In the genomic region with DNA sequence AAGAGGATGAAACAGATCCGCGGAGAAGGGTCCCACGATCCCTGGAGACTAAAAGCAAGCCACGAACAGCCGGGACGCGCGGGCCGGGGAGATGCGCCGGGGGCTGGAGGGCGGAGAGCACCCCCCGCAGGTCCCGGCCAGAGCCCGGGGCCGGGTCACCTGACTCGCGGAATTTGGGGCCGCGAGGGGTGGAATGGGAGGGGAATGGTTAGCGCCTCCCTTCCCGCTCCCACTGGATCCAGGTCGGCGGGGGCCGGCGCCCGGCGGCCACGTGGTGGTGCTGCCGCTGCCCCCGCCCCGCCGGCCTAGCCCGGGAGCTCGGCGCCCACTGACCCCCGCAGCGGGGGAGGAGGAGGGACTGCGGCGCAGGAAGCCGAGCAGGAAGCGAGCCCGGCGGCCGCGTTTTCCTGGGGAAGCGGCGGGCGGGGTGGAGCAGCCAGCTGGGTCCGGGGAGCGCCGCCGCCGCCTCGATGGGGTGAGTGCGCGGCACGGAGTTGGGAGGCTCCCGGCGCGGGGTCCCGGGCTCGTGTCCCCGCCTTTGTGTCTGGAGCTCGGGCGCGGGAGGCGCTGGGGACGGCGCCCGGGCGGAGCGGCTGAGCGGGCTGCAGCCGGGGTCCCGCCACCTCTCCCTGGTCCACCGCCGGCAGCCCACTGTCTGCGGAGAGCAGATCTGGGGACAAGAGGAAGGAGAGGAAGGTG, we compare ENCODE assay signal across 9 cellular contexts. TPM values are rescaled to one million over a fixed set of nuclear protein-coding genes. Genes with fewer than 3 reads are reported as not detected.
DNase-seq lines count a peak whose midpoint lies in the region; ATAC-seq, FAIRE-seq and TF ChIP-seq lines count a peak whose summit lies in the region.
"Had no signal": no experiment of that assay in that cellular context is flagged by ENCODE, and none has a peak within 500 bp of the region (broad histone marks: within the 10 kb centered on the region; RNA-seq: fewer than 3 reads in every experiment).

RAI14 (plus strand) TSS at position 328 of the 699 bp plus-strand sequence. CDS start 30,592 bp downstream, outside the sequence.

- no peaks in the 10 kb centered on the region for H3K9me3 ChIP-seq in effector memory CD4-positive, alpha-beta T cell (ENCODE audit: control insufficient read depth, low read length)
- H3K9me3 ChIP-seq in HepG2 (ENCODE audit: low read length) = no peaks in the 10 kb centered on the region

- H4K20me1 ChIP-seq in HepG2 (ENCODE audit: insufficient read depth, low read length) = no peaks in the 10 kb centered on the region

- CTCF ChIA-PET in HepG2 (lab: Yijun Ruan, JAX; ENCODE audit: low intra/inter-chr PET ratio, low total read pairs) = no interaction called here

- peak within 1 kb of the TSS; percentile 53 for H3K27ac ChIP-seq in effector memory CD4-positive, alpha-beta T cell (ENCODE audit: insufficient read depth, low read length, poor library complexity, severe bottlenecking)
- peak within 1 kb of the TSS; percentile 44 for H3K27ac ChIP-seq in HepG2 (ENCODE audit: extremely low read length, insufficient read depth, low read length)

- no peak for TF ChIP-seq EP300 in HepG2 (IDR thresholded peaks at IDR 0.05; ENCODE audit: low read depth in 2 of 2, low read length in 2 of 2)
- TF ChIP-seq EP300 in HepG2 (CRISPR knock-in tag; IDR thresholded peaks at IDR 0.05; ENCODE audit: borderline replicate concordance) = no peak

- 0% methylated on average over 9 of the region's 79 CpGs for WGBS in HepG2 (ENCODE audit: low lambda C conversion rate)

- H3K79me2 ChIP-seq in HepG2 (ENCODE audit: insufficient read depth, low read length) = peaks cover 9% of the 10 kb centered on the region

- BruUV-seq in HepG2 (replicated peaks; lab: Mats Ljungman, UMichigan) = no TSS peak

- peak; percentile 45; the same call in 1 of the 2 replicates for TF ChIP-seq CTCF in HepG2 (CRISPR knock-in tag; IDR thresholded peaks at IDR 0.05)

- TF ChIP-seq POLR2A in HepG2 (IDR thresholded peaks at IDR 0.05; ENCODE audit: insufficient read depth in 1 of 2, low read depth in 2 of 2, low read length in 2 of 2) = peak in 1 of 2 experiments; percentile 37; a peak in 1 of 4 replicates

- peak; percentile 74 for TF ChIP-seq RAD21 in HepG2 (CRISPR knock-in tag; IDR thresholded peaks at IDR 0.05)

- peak; percentile 85 for ATAC-seq in HepG2

- in situ Hi-C loops in HepG2 (cut with HindIII; ENCODE audit: extremely low pct_ligation_motif_present, low pct_unique_long_range_greater_than_20kb) = loop anchor here (10.0 kb wide), 1 partner anchor 171 kb away; no protein-coding TSS in a partner anchor

- peak within 1 kb of the TSS; percentile 83 for H2AFZ ChIP-seq in HepG2 (ENCODE audit: low read length)

- H3K27me3 ChIP-seq in effector memory CD4-positive, alpha-beta T cell (replicated peaks; ENCODE audit: control insufficient read depth, insufficient read depth, low read length, poor library complexity, severe bottlenecking) = peaks cover 5% of the 10 kb centered on the region
- peaks cover 1 to 4% of the 10 kb centered on the region in 2 experiments; a peak in 3 of 5 replicates for H3K27me3 ChIP-seq in HepG2 (ENCODE audit: control insufficient read depth in 1 of 2, insufficient read depth in 2 of 2, low read length in 2 of 2)

- peak within 1 kb of the TSS; percentile 72 for H3K9ac ChIP-seq in HepG2 (ENCODE audit: insufficient read depth, low read depth, low read length)

- intact Hi-C loops in HepG2 (cut with micrococcal nuclease; ENCODE audit: unreplicated experiment) = loop anchor here (1.0 to 5.0 kb wide), 4 partner anchors 101 to 261 kb away; partner anchors contain the start of genes BRIX1, RAD1 and TTC23L

- peak within 1 kb of the TSS; percentile 96 for H3K4me2 ChIP-seq in HepG2 (ENCODE audit: low read depth, low read length)

- peaks cover 15% of the 10 kb centered on the region for H3K4me1 ChIP-seq in effector memory CD4-positive, alpha-beta T cell (ENCODE audit: control insufficient read depth, insufficient read depth, low read length, poor library complexity, severe bottlenecking)
- peaks cover 25% of the 10 kb centered on the region for H3K4me1 ChIP-seq in HepG2 (ENCODE audit: insufficient read depth, low read length)

- H3K4me3 ChIP-seq in GM08714 (ENCODE audit: low read length) (peak within 1 kb of the TSS; percentile 68), HepG2 (replicated peaks in 1 of 3; ENCODE audit: insufficient read depth in 1 of 3, low read depth in 2 of 3, low read length in 3 of 3) (peak within 1 kb of the TSS; percentile 85 to 88 (median 87))
- peak within 1 kb of the TSS; percentile 86 for H3K4me3 ChIP-seq in effector memory CD4-positive, alpha-beta T cell (ENCODE audit: insufficient read depth, low read depth, low read length, poor library complexity, severe bottlenecking)

- POLR2A ChIA-PET in HepG2 (lab: Yijun Ruan, JAX) = interaction anchor here (0.6 to 2.6 kb wide), 7 partner anchors 9 to 259 kb away, joined by 3 to 9 read pairs (median 4); partner anchors contain the start of genes BRIX1, RAD1 and TTC23L

- DNase-seq in M059J (ENCODE audit: low read depth) (peak; percentile 89), HepG2 (ENCODE audit: low spot score) (peak; percentile 41), COLO829 (ENCODE audit: low spot score) (no peak), NCI-H345 (lab: John Stamatoyannopoulos, UW) (no peak)
- DNase-seq in activated CD4-positive, alpha-beta T cell treated with anti-CD3 and anti-CD28 coated beads for 48 hours = peak; percentile 34
- DNase-seq in effector memory CD4-positive, alpha-beta T cell = peak; percentile 6 to 14 (median 12)
- DNase-seq in stimulated activated CD4-positive, alpha-beta T cell treated with anti-CD3 and anti-CD28 coated beads, Interleukin-4, amount 100 ng/mL, for 1 hour = peak; percentile 24

- no peak for FAIRE-seq in HepG2 (lab: Jason Lieb, UNC)
- FAIRE-seq: colon had no signal

- no peaks in the 10 kb centered on the region for H3K36me3 ChIP-seq in effector memory CD4-positive, alpha-beta T cell (ENCODE audit: control insufficient read depth, insufficient read depth, low read length)
- H3K36me3 ChIP-seq in HepG2 (replicated peaks in 1 of 2; ENCODE audit: control insufficient read depth in 1 of 2, insufficient read depth in 2 of 2, low read length in 2 of 2) = no peaks in the 10 kb centered on the region

TF ChIP-seq in HepG2, 621 proteins besides CTCF, POLR2A, EP300 and RAD21 (continues in another document):
- TF ChIP-seq NFATC3 (CRISPR knock-in tag; IDR thresholded peaks at IDR 0.05) = no peak
- TF ChIP-seq SOX5 (CRISPR knock-in tag; IDR thresholded peaks at IDR 0.05; ENCODE audit: borderline replicate concordance) = peak; percentile 25; the same call in 1 of the 2 replicates
- peak; percentile 31 for TF ChIP-seq TEAD3 (CRISPR knock-in tag; optimal IDR thresholded peaks at IDR 0.05; ENCODE audit: borderline replicate concordance)
- peak; percentile 43; the same call in 1 of the 2 replicates for TF ChIP-seq ZNF570 (CRISPR knock-in tag; IDR thresholded peaks at IDR 0.05; ENCODE audit: borderline replicate concordance)
- TF ChIP-seq TFE3 (CRISPR knock-in tag; IDR thresholded peaks at IDR 0.05) = no peak
- TF ChIP-seq RELA (CRISPR knock-in tag; IDR thresholded peaks at IDR 0.05) = 0 out of 2 replicates have a peak, but pooled peaks have one; percentile 39
- TF ChIP-seq ZSCAN22 (CRISPR knock-in tag; IDR thresholded peaks at IDR 0.05) = no peak; the same call in 1 of the 2 replicates
- peak; percentile 7; the same call in 1 of the 2 replicates for TF ChIP-seq ZNF768 (CRISPR knock-in tag; IDR thresholded peaks at IDR 0.05)
- TF ChIP-seq BORCS8-MEF2B (CRISPR knock-in tag; IDR thresholded peaks at IDR 0.05) = peak; percentile 33; the same call in 1 of the 2 replicates

RNA-seq across cellular contexts. Expression of gene RAI14, which starts in this region (rescaled TPM):
- 77.5 and 117 TPM in 2 replicates for total RNA-seq in M059J (2014; rRNA removed; shearing (Covaris generic))
- 18.2 and 26.6 TPM in 2 replicates for total RNA-seq in HepG2 (2016; rRNA removed; fragmentation: Illumina TruSeq; extraction: Trizol)
- 2.0 and 2.7 TPM in 2 replicates for total RNA-seq in HepG2 (2016; cell fraction: cytosol; rRNA removed; fragmentation: Illumina TruSeq; extraction: Trizol; ENCODE audit: low read depth)
- total RNA-seq in HepG2 (2016; cell fraction: insoluble cytoplasmic fraction; rRNA removed; fragmentation: Illumina TruSeq; extraction: Trizol) = 18.6 and 25.3 TPM in 2 replicates
- total RNA-seq in HepG2 (2016; cell fraction: membrane; rRNA removed; fragmentation: Illumina TruSeq; extraction: Trizol) = 10.1 and 10.7 TPM in 2 replicates
- 12.7 and 16.1 TPM in 2 replicates for total RNA-seq in HepG2 (2016; cell fraction: nucleus; rRNA removed; fragmentation: Illumina TruSeq; extraction: Trizol)
- 12.3 and 12.6 TPM in 2 replicates for polyA plus RNA-seq in HepG2 (2011; rRNA removed)
- polyA plus RNA-seq in HepG2 (2011; cell fraction: cytosol; rRNA removed) = 8.2 and 17.6 TPM in 2 replicates
- 9.7 and 9.9 TPM in 2 replicates for polyA plus RNA-seq in HepG2 (2011; cell fraction: nucleus; rRNA removed)
- 9.8 and 13.8 TPM in 2 replicates for polyA plus RNA-seq in HepG2 (2012)
- 2.3 and 2.9 TPM in 2 replicates for polyA plus RNA-seq in HepG2 (2016; cell fraction: cytosol; fragmentation: Illumina TruSeq; extraction: Trizol; ENCODE audit: low read depth)
- 21.5 and 21.9 TPM in 2 replicates for polyA plus RNA-seq in HepG2 (2016; cell fraction: insoluble cytoplasmic fraction; fragmentation: Illumina TruSeq; extraction: Trizol; ENCODE audit: low read depth)
- 4.3 and 5.3 TPM in 2 replicates for polyA plus RNA-seq in HepG2 (2016; cell fraction: membrane; fragmentation: Illumina TruSeq; extraction: Trizol; ENCODE audit: low read depth)
- polyA plus RNA-seq in HepG2 (2016; cell fraction: nucleus; fragmentation: Illumina TruSeq; extraction: Trizol; ENCODE audit: insufficient read depth, low read depth) = 12.4 and 16.3 TPM in 2 replicates
- polyA minus RNA-seq in HepG2 (2011; rRNA and poly(A)+ RNA removed; ENCODE audit: low replicate concordance) = 23.8 and 42.0 TPM in 2 replicates
- polyA minus RNA-seq in HepG2 (2011; cell fraction: cytosol; rRNA and poly(A)+ RNA removed) = 5.7 and 14.3 TPM in 2 replicates
- polyA minus RNA-seq in HepG2 (2011; cell fraction: nucleus; rRNA and poly(A)+ RNA removed) = 13.2 and 14.3 TPM in 2 replicates

Comparison
In these comparisons a context has a peak if more than half of its experiments do, and no peak if none do; other contexts are left out.
1. DNase-seq: peak in M059J (single experiment), activated CD4-positive, alpha-beta T cell treated with anti-CD3 and anti-CD28 coated beads for 48 hours (single experiment), effector memory CD4-positive, alpha-beta T cell (3 of 3), HepG2 (single experiment) and stimulated activated CD4-positive, alpha-beta T cell treated with anti-CD3 and anti-CD28 coated beads, Interleukin-4, amount 100 ng/mL, for 1 hour (single experiment); none in COLO829 (single experiment) and NCI-H345 (single experiment).
2. Peak in every context shown above with its lines, with median percentiles within 50 percentile points of each other: H3K4me3 ChIP-seq.